In the genomic region with DNA sequence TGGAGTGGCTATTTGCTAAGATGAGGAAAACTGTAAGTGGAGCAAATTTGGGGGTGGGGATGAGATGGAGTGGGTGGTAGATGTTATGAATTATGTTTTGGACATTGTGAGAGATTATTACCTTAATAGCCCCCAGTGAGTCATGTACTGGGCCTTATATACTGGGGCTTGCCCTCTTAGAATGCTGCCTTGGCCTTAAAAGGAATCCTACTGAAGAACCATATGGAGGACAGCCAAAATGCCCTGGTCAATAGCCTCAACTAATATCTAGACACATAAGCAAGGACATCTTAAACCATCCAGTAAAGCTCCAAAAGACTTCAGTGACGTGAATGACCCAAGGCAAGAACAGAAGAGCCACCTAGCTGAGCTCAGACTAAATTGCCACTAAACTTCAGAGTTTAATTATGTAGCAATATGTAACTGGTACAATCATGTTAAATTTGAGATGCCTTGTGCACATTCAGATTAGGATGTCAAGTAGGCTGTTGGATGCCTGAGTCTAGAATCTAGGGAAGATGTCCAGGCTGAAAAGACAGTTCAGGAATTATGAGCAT, we compare ENCODE assay signal across 25 cellular contexts.
"Had no signal": no experiment of that assay in that cellular context is flagged by ENCODE, and none has a peak within 500 bp of the region (broad histone marks: within the 10 kb centered on the region; RNA-seq: fewer than 3 reads in every experiment).

No MANE protein-coding gene starts in this region.

- H3K4me3 Mint-ChIP-seq: memory B cell; natural killer cell; stimulated activated naive B cell treated with anti-CD40 and anti-IgM and Interleukin-4, amounts not matched to agents 10 μg/mL and 1 μg/mL and 100 μg/mL, for 72 hours; stimulated activated naive CD8-positive, alpha-beta T cell treated with anti-CD3 and anti-CD28 coated beads, Interleukin-15, Interleukin-2, amounts not matched to agents 100 ng/mL and 50 ng/mL, for 24 hours had no signal

- H3K4me3 ChIP-seq: dorsolateral prefrontal cortex, gastroesophageal sphincter, heart left ventricle, lower lobe of right lung, ovary, psoas muscle, skin epidermis, thoracic aorta, tibial nerve, upper lobe of left lung had no signal

- H3K4me1 ChIP-seq: gastroesophageal sphincter, heart left ventricle, lower lobe of right lung, psoas muscle, tibial nerve, upper lobe of left lung had no signal

- H3K4me1 Mint-ChIP-seq: memory B cell, natural killer cell had no signal

- DNase-seq: dorsolateral prefrontal cortex; effector CD4-positive, alpha-beta T cell; heart left ventricle; hippocampal formation; islet precursor cell; left ventricle myocardium superior; natural killer cell; occipital lobe; ovary; posterior cingulate gyrus; psoas muscle; stimulated activated CD4-positive, alpha-beta T cell treated with anti-CD3 and anti-CD28 coated beads, Interleukin-15, amount 100 ng/mL, for 24 hours; stimulated activated CD4-positive, alpha-beta T cell treated with anti-CD3 and anti-CD28 coated beads, Interleukin-2, amount 100 ng/mL, for 48 hours; stimulated activated naive B cell treated with anti-CD40 and anti-IgM and Interleukin-4, amounts not matched to agents 10 μg/mL and 1 μg/mL and 100 μg/mL, for 72 hours; upper lobe of left lung had no signal

- H3K27ac Mint-ChIP-seq: memory B cell; natural killer cell; stimulated activated naive B cell treated with anti-CD40 and anti-IgM and Interleukin-4, amounts not matched to agents 10 μg/mL and 1 μg/mL and 100 μg/mL, for 72 hours; stimulated activated naive CD8-positive, alpha-beta T cell treated with anti-CD3 and anti-CD28 coated beads, Interleukin-15, Interleukin-2, amounts not matched to agents 100 ng/mL and 50 ng/mL, for 24 hours had no signal

- ATAC-seq: gastroesophageal sphincter, heart left ventricle, left ventricle myocardium superior, natural killer cell, psoas muscle had no signal

- H3K27me3 ChIP-seq: foreskin keratinocyte, gastroesophageal sphincter, ovary, upper lobe of left lung had no signal

- H3K27ac ChIP-seq: dorsolateral prefrontal cortex, gastroesophageal sphincter, heart left ventricle, lower lobe of right lung, ovary, psoas muscle, thoracic aorta, tibial nerve, upper lobe of left lung had no signal

- H3K9me3 ChIP-seq: gastroesophageal sphincter, heart left ventricle, lower lobe of right lung, ovary, psoas muscle, thoracic aorta, tibial nerve, upper lobe of left lung had no signal

- H3K36me3 Mint-ChIP-seq: memory B cell; natural killer cell; stimulated activated naive B cell treated with anti-CD40 and anti-IgM and Interleukin-4, amounts not matched to agents 10 μg/mL and 1 μg/mL and 100 μg/mL, for 72 hours had no signal

- H3K9me3 Mint-ChIP-seq: memory B cell; natural killer cell; stimulated activated naive B cell treated with anti-CD40 and anti-IgM and Interleukin-4, amounts not matched to agents 10 μg/mL and 1 μg/mL and 100 μg/mL, for 72 hours; stimulated activated naive CD8-positive, alpha-beta T cell treated with anti-CD3 and anti-CD28 coated beads, Interleukin-15, Interleukin-2, amounts not matched to agents 100 ng/mL and 50 ng/mL, for 24 hours had no signal

- FAIRE-seq: colon, urothelium cell line had no signal

- H3K36me3 ChIP-seq: gastroesophageal sphincter, heart left ventricle, lower lobe of right lung, ovary, thoracic aorta, tibial nerve, upper lobe of left lung had no signal
